In the genomic region with DNA sequence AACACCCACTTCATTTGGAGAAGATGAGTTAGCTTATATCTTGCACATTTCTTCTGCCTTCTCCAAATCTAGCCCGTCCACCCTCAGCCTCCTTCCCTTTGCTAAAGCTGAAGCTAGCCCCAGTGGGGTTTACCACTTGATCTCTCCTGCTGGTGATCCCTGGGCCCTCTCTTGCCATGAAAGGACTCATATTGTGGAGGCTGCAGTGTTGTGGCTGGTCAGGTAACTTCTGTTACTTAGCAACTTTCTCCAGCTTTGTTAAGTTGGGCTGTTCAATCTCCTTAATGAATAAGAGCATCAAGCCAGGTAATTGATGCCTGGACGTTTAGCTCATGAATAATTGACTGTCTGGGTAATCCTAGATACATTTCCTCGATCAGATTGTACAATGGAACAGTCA, we compare ENCODE assay signal across 27 cellular contexts. TPM values are rescaled to one million over a fixed set of nuclear protein-coding genes. Genes with fewer than 3 reads are reported as not detected.
"Had no signal": no experiment of that assay in that cellular context is flagged by ENCODE, and none has a peak within 500 bp of the region (broad histone marks: within the 10 kb centered on the region; RNA-seq: fewer than 3 reads in every experiment).

No MANE protein-coding gene starts in this region.

- H3K4me3 ChIP-seq: colonic mucosa, esophagus squamous epithelium, gastrocnemius medialis, heart right ventricle, left lung, lower lobe of right lung, mucosa of descending colon had no signal

- ATAC-seq: effector memory CD8-positive, alpha-beta T cell; esophagus mucosa; gastrocnemius medialis; heart right ventricle; left cardiac atrium; left lung; left ventricle myocardium superior; lower lobe of right lung; mucosa of descending colon had no signal

- H3K27ac Mint-ChIP-seq: dendritic cell treated with granulocyte-macrophage colony-stimulating factor and Interleukin-4, amounts not matched to agents 40 ng/mL and 50 ng/mL, for 4 days; effector memory CD8-positive, alpha-beta T cell; endodermal cell; mesothelial cell of epicardium had no signal

- H3K36me3 ChIP-seq: colonic mucosa, esophagus squamous epithelium, gastrocnemius medialis, heart right ventricle, left lung, lower lobe of right lung had no signal

- DNase-seq: colonic mucosa; cortex of kidney; effector CD8-positive, alpha-beta T cell; effector memory CD8-positive, alpha-beta T cell; endodermal cell; erythroblast; esophagus squamous epithelium; foreskin fibroblast; foreskin melanocyte; gastrocnemius medialis; glutamatergic neuron; head of caudate nucleus; heart right ventricle; hippocampal formation; left cardiac atrium; left lung; left ventricle myocardium superior; lower lobe of right lung; mesenchymal stem cell; mucosa of descending colon; naive B cell had no signal

- H3K9me3 ChIP-seq: colonic mucosa, esophagus squamous epithelium, gastrocnemius medialis, heart right ventricle, left lung, lower lobe of right lung, mucosa of descending colon had no signal

- H3K4me1 Mint-ChIP-seq: mesothelial cell of epicardium, naive B cell had no signal

- H3K4me3 Mint-ChIP-seq: dendritic cell treated with granulocyte-macrophage colony-stimulating factor and Interleukin-4, amounts not matched to agents 40 ng/mL and 50 ng/mL, for 4 days; effector memory CD8-positive, alpha-beta T cell; endodermal cell; mesothelial cell of epicardium; naive B cell had no signal

- H3K9me3 Mint-ChIP-seq: dendritic cell treated with granulocyte-macrophage colony-stimulating factor and Interleukin-4, amounts not matched to agents 40 ng/mL and 50 ng/mL, for 4 days; effector memory CD8-positive, alpha-beta T cell; endodermal cell; mesothelial cell of epicardium had no signal

- H3K4me1 ChIP-seq: colonic mucosa, esophagus squamous epithelium, gastrocnemius medialis, heart right ventricle, left lung, lower lobe of right lung had no signal

- H3K36me3 Mint-ChIP-seq: mesothelial cell of epicardium had no signal

- H3K27me3 ChIP-seq: colonic mucosa had no signal

- H3K27ac ChIP-seq: colonic mucosa, epithelial cell of prostate, esophagus squamous epithelium, gastrocnemius medialis, heart right ventricle, left lung, lower lobe of right lung had no signal

RNA-seq across cellular contexts. Expression of a gene that starts 11.2 kb away (rescaled TPM):
- total RNA-seq: colonic mucosa, esophagus mucosa, esophagus squamous epithelium, gastrocnemius medialis, kidney epithelial cell, left lung, left ventricle myocardium superior, lower lobe of right lung, mesenteric fat pad, mucosa of descending colon had no signal
